Comparison of ENCODE assay signal across 1 cellular context in genomic region chrX:49019599-49020249, GRCh38.
TF ChIP-seq lines count a peak whose summit lies in the region.

No MANE protein-coding gene starts in this region.

TF ChIP-seq in HepG2, 621 proteins besides CTCF, POLR2A, EP300 and RAD21 (continued from another document and continues in another):
- peak; percentile 23; the same call in 1 of the 2 replicates for TF ChIP-seq ZNF710 (CRISPR knock-in tag; IDR thresholded peaks at IDR 0.05; ENCODE audit: borderline replicate concordance)
- TF ChIP-seq ZNF547 (CRISPR knock-in tag; IDR thresholded peaks at IDR 0.05): no peak
- no peak for TF ChIP-seq HOXA5 (CRISPR knock-in tag; IDR thresholded peaks at IDR 0.05)
- TF ChIP-seq TRAFD1 (CRISPR knock-in tag; IDR thresholded peaks at IDR 0.05; ENCODE audit: borderline replicate concordance): no peak
- TF ChIP-seq MAZ (IDR thresholded peaks at IDR 0.05; ENCODE audit: borderline replicate concordance, low read depth, low read length): no peak
- TF ChIP-seq MAZ (CRISPR knock-in tag; IDR thresholded peaks at IDR 0.05; ENCODE audit: low read depth): no peak
- no peak for TF ChIP-seq ZNF484 (CRISPR knock-in tag; IDR thresholded peaks at IDR 0.05; ENCODE audit: borderline replicate concordance, low read depth)
- TF ChIP-seq ZNF615 (CRISPR knock-in tag; IDR thresholded peaks at IDR 0.05; ENCODE audit: borderline replicate concordance): no peak
- TF ChIP-seq ZSCAN12 (CRISPR knock-in tag; IDR thresholded peaks at IDR 0.05): no peak
- TF ChIP-seq ZNF142 (CRISPR knock-in tag; IDR thresholded peaks at IDR 0.05): no peak
- TF ChIP-seq MEF2D (CRISPR knock-in tag; IDR thresholded peaks at IDR 0.05): peak; percentile 68; the same call in 1 of the 2 replicates
- 0 out of 2 replicates have a peak, but pooled peaks have one; percentile 17 for TF ChIP-seq SOX5 (CRISPR knock-in tag; IDR thresholded peaks at IDR 0.05; ENCODE audit: borderline replicate concordance)
- TF ChIP-seq IRF1 (CRISPR knock-in tag; IDR thresholded peaks at IDR 0.05; ENCODE audit: low read depth): no peak
- TF ChIP-seq RXRB (CRISPR knock-in tag; IDR thresholded peaks at IDR 0.05; ENCODE audit: borderline replicate concordance): peak; percentile 65; the same call in 1 of the 2 replicates
- no peak for TF ChIP-seq POGZ (CRISPR knock-in tag; IDR thresholded peaks at IDR 0.05)
- TF ChIP-seq SMARCE1 (IDR thresholded peaks at IDR 0.05; ENCODE audit: borderline replicate concordance): no peak
- TF ChIP-seq SNAPC2 (CRISPR knock-in tag; IDR thresholded peaks at IDR 0.05): no peak
- no peak for TF ChIP-seq GPBP1L1 (CRISPR knock-in tag; IDR thresholded peaks at IDR 0.05)
- no peak for TF ChIP-seq ZNF251 (CRISPR knock-in tag; IDR thresholded peaks at IDR 0.05)
- TF ChIP-seq HNRNPUL1 (IDR thresholded peaks at IDR 0.05; ENCODE audit: low read depth, low read length): no peak
- no peak for TF ChIP-seq SKIL (CRISPR knock-in tag; IDR thresholded peaks at IDR 0.05; ENCODE audit: borderline replicate concordance)
- TF ChIP-seq AHR (CRISPR knock-in tag; IDR thresholded peaks at IDR 0.05): no peak
- TF ChIP-seq ZMAT3 (CRISPR knock-in tag; conservative IDR thresholded peaks at IDR 0.05): no peak
- TF ChIP-seq, protein P1, sequence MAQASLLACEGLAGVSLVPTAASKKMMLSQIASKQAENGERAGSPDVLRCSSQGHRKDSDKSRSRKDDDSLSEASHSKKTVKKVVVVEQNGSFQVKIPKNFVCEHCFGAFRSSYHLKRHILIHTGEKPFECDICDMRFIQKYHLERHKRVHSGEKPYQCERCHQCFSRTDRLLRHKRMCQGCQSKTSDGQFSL (CRISPR knock-in tag; IDR thresholded peaks at IDR 0.05): no peak
- no peak for TF ChIP-seq ZNF550 (CRISPR knock-in tag; IDR thresholded peaks at IDR 0.05; ENCODE audit: borderline replicate concordance)
- TF ChIP-seq HBP1 (CRISPR knock-in tag; IDR thresholded peaks at IDR 0.05; ENCODE audit: low read depth): no peak
- no peak for TF ChIP-seq ZNF230 (CRISPR knock-in tag; IDR thresholded peaks at IDR 0.05)
- TF ChIP-seq ZNF674 (CRISPR knock-in tag; IDR thresholded peaks at IDR 0.05; ENCODE audit: low read depth): no peak
- no peak for TF ChIP-seq ZNF513 (CRISPR knock-in tag; conservative IDR thresholded peaks at IDR 0.05)
- TF ChIP-seq NFE2 (CRISPR knock-in tag; IDR thresholded peaks at IDR 0.05): no peak
- peak; percentile 16 for TF ChIP-seq TEAD3 (CRISPR knock-in tag; optimal IDR thresholded peaks at IDR 0.05; ENCODE audit: borderline replicate concordance)
- TF ChIP-seq FIP1L1 (IDR thresholded peaks at IDR 0.05; ENCODE audit: borderline replicate concordance, insufficient read depth, low read depth, low read length): no peak
- TF ChIP-seq, protein P2, sequence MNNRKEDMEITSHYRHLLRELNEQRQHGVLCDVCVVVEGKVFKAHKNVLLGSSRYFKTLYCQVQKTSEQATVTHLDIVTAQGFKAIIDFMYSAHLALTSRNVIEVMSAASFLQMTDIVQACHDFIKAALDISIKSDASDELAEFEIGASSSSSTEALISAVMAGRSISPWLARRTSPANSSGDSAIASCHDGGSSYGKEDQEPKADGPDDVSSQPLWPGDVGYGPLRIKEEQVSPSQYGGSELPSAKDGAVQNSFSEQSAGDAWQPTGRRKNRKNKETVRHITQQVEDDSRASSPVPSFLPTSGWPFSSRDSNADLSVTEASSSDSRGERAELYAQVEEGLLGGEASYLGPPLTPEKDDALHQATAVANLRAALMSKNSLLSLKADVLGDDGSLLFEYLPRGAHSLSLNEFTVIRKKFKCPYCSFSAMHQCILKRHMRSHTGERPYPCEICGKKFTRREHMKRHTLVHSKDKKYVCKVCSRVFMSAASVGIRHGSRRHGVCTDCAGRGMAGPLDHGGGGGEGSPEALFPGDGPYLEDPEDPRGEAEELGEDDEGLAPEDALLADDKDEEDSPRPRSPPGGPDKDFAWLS (CRISPR knock-in tag; IDR thresholded peaks at IDR 0.05; ENCODE audit: borderline replicate concordance): no peak
- TF ChIP-seq ZNF180 (CRISPR knock-in tag; IDR thresholded peaks at IDR 0.05; ENCODE audit: borderline replicate concordance, low read depth): no peak
- TF ChIP-seq ZNF333 (CRISPR knock-in tag; IDR thresholded peaks at IDR 0.05; ENCODE audit: borderline replicate concordance): no peak
- TF ChIP-seq ZBTB7A (CRISPR knock-in tag; IDR thresholded peaks at IDR 0.05): no peak
- TF ChIP-seq TMF1 (CRISPR knock-in tag; IDR thresholded peaks at IDR 0.05; ENCODE audit: low read depth): no peak
- no peak for TF ChIP-seq ZKSCAN1 (IDR thresholded peaks at IDR 0.05; ENCODE audit: low read length)
- no peak for TF ChIP-seq ZNF883 (CRISPR knock-in tag; IDR thresholded peaks at IDR 0.05; ENCODE audit: not compliant biosample characterization)
- 0 out of 2 replicates have a peak, but pooled peaks have one; percentile 59 for TF ChIP-seq TEF (CRISPR knock-in tag; IDR thresholded peaks at IDR 0.05)
- peak; percentile 51; the same call in 1 of the 2 replicates for TF ChIP-seq NCOA2 (CRISPR knock-in tag; IDR thresholded peaks at IDR 0.05)
- TF ChIP-seq KMT2A (CRISPR knock-in tag; IDR thresholded peaks at IDR 0.05): no peak
- no peak for TF ChIP-seq REPIN1 (CRISPR knock-in tag; IDR thresholded peaks at IDR 0.05; ENCODE audit: borderline replicate concordance, low read depth)
- peak; percentile 19; the same call in 1 of the 2 replicates for TF ChIP-seq FOXJ3 (CRISPR knock-in tag; IDR thresholded peaks at IDR 0.05; ENCODE audit: borderline replicate concordance)
